8 cellular contexts compared by ENCODE assay signal in the genomic region with DNA sequence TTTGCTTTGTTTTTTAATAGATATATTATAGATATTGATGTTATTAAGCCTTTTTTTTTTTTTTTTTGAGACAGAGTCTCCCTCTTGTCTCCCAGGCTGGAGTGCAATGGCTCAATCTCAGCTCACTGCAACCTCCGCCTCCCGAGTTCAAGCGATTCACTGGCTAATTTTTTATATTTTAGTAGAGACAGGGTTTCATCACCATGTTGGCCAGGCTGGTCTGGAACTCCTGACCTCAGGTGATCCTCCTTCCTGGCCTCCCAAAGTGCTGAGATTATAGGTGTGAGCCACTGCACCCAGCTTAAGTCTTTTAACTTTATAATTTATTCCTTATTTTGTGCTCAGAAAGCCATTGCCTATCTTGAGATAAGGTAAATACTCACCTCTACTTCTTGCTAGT.
"Had no signal": no experiment of that assay in that cellular context is flagged by ENCODE, and none has a peak within 500 bp of the region (broad histone marks: within the 10 kb centered on the region; RNA-seq: fewer than 3 reads in every experiment).

No MANE protein-coding gene starts in this region.

- H2AFZ ChIP-seq: GM23338 had no signal

- H3K4me2 ChIP-seq: GM23338 had no signal

- ATAC-seq: GM23338 had no signal

- H3K4me3 Mint-ChIP-seq: GM23338, H9, IgD-negative memory B cell had no signal

- FAIRE-seq: H1, H54, HTR-8/SVneo had no signal

- H3K4me3 ChIP-seq: GM23338 had no signal

- H3K27ac Mint-ChIP-seq: GM23338, H9, IgD-negative memory B cell had no signal

- H3K36me3 Mint-ChIP-seq: IgD-negative memory B cell had no signal

- DNase-seq: H9, HCEC 1CT, KBM-7 had no signal
